ENCODE assay signal across 1 cellular context in genomic region chr6:38720295-38720694, GRCh38.
TF ChIP-seq lines count a peak whose summit lies in the region.

No MANE protein-coding gene starts in this region.

TF ChIP-seq in HepG2, 621 proteins besides CTCF, POLR2A, EP300 and RAD21 (continued from another document):
- TF ChIP-seq ZNF574 (CRISPR knock-in tag; IDR thresholded peaks at IDR 0.05) (no peak), ZNF484 (CRISPR knock-in tag; IDR thresholded peaks at IDR 0.05; ENCODE audit: borderline replicate concordance, low read depth) (no peak), SMC3 (IDR thresholded peaks at IDR 0.05; ENCODE audit: low read length) (peak; percentile 52; the same call in 1 of the 2 replicates), ZNF225 (CRISPR knock-in tag; IDR thresholded peaks at IDR 0.05) (peak; percentile 99; the same call in 1 of the 2 replicates)
